In the genomic region with DNA sequence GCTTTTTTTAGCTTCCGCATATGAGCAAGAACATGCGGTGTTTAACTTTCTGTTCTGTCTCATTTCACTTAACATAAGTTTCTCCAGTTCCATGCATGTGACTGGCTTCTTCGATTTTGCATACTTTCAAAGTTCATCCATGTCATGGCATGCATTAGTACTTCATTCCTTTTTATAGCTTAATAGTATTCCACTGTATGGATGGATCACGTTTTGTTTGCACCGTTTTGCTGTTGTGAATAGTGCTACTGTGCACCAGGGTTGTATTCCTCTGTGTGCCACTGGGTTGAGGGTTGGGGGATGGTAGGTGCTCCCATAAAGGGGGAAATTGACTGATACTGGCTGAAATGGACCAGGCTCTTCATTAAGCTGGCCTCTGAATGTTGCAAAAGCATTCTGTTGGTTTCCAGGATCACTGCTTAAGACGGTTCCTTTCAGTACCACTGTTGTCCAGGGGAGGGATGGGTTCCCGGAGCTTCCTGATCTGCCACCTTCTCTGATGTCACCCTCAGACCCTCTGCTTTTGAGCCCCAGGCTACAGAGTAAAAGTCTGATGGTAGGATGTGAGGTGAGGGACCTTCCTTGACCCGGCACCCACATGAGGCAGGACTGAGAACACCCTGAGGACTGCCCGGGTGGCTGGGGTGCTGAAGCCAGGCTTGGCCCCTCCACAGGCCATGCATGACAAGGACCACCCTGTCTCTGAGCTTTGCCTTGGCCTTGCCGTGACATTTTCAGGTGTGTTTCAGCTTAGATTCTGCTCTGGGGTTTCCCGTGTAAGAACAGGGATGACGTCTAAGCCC, we compare ENCODE assay signal across 20 cellular contexts. TPM values are rescaled to one million over a fixed set of nuclear protein-coding genes. Genes with fewer than 3 reads are reported as not detected.
DNase-seq lines count a peak whose midpoint lies in the region; ATAC-seq, FAIRE-seq and TF ChIP-seq lines count a peak whose summit lies in the region.
"Had no signal": no experiment of that assay in that cellular context is flagged by ENCODE, and none has a peak within 500 bp of the region (broad histone marks: within the 10 kb centered on the region; RNA-seq: fewer than 3 reads in every experiment).

No MANE protein-coding gene starts in this region.

- H3K4me3 ChIP-seq in HEK293 (ENCODE audit: low read depth, low read length) (no peak overlapping the region), K562 (no peak overlapping the region), mesendoderm (ENCODE audit: low read length) (no peak overlapping the region), MM.1S (ENCODE audit: low read length) (no peak overlapping the region)

- no peak overlapping the region for H3K18ac ChIP-seq in mesendoderm (ENCODE audit: low read length)

- DNase-seq in K562 (ENCODE audit: extremely low read depth in 1 of 4, low spot score in 3 of 4) (peak in 2 of 4 experiments; percentile 51 to 56), mesendoderm (peak; percentile 33), A172 (ENCODE audit: low spot score) (no peak), MM.1S (no peak), anterior cingulate cortex (lab: John Stamatoyannopoulos, UW) (no peak)
- DNase-seq: CD8-positive, alpha-beta T cell; COR-L47; DMS153; DMS79 treated with DMSO at 0.1 percent for 48 hours; EL; HCEC 1CT; KG1 had no signal

- H3K4me2 ChIP-seq in K562 (ENCODE audit: insufficient read depth, low read length) (no peak overlapping the region), mesendoderm (ENCODE audit: low read length) (no peak overlapping the region), MM.1S (ENCODE audit: low read depth, low read length) (no peak overlapping the region)

- no peaks in the 10 kb centered on the region for H3K79me1 ChIP-seq in mesendoderm (ENCODE audit: low read length)

- ATAC-seq in K562 (no peak), HG03159 (IDR thresholded peaks at IDR 0.05; ENCODE audit: unreplicated experiment) (no peak)
- ATAC-seq: CD8-positive, alpha-beta T cell had no signal

- H3K23ac ChIP-seq in mesendoderm (ENCODE audit: low read length): no peak overlapping the region

- CTCF ChIA-PET in HEK293 (lab: Yijun Ruan, JAX) (interaction anchor here (1.2 to 1.9 kb wide), 3 partner anchors 9 to 139 kb away, joined by 3 to 7 read pairs (median 5); no protein-coding TSS in a partner anchor), K562 (lab: Yijun Ruan, JAX; ENCODE audit: low intra/inter-chr PET ratio) (no interaction called here)

- H4K20me1 ChIP-seq in K562 (replicated peaks; ENCODE audit: control insufficient read depth, insufficient read depth, low read length) (peaks cover 57% of the 10 kb centered on the region), MM.1S (ENCODE audit: insufficient read depth, low read length) (no peaks in the 10 kb centered on the region)

- H3K9me1 ChIP-seq in K562 (ENCODE audit: control insufficient read depth, insufficient read depth, low read length): peaks cover 8% of the 10 kb centered on the region

- H3K79me2 ChIP-seq in K562 (ENCODE audit: control insufficient read depth, insufficient read depth, low read length): no peaks in the 10 kb centered on the region
- no peaks in the 10 kb centered on the region for H3K79me2 ChIP-seq in mesendoderm (ENCODE audit: control insufficient read depth, insufficient read depth, low read length)
- no peaks in the 10 kb centered on the region for H3K79me2 ChIP-seq in MM.1S (ENCODE audit: low read length)

- H3K36me3 ChIP-seq in HEK293 (ENCODE audit: control insufficient read depth in 2 of 2, insufficient read depth in 1 of 2, low read length in 2 of 2): no peaks in the 10 kb centered on the region
- no peaks in the 10 kb centered on the region for H3K36me3 ChIP-seq in K562 (ENCODE audit: control insufficient read depth, insufficient read depth, low read length)
- H3K36me3 ChIP-seq in mesendoderm (ENCODE audit: control insufficient read depth, insufficient read depth, low read length): no peaks in the 10 kb centered on the region
- H3K36me3 ChIP-seq in MM.1S (replicated peaks; ENCODE audit: insufficient read depth, low read length): no peaks in the 10 kb centered on the region

- H3K27me3 ChIP-seq in K562 (ENCODE audit: control insufficient read depth in 2 of 2, insufficient read depth in 2 of 2, low read length in 2 of 2) (peaks cover 72 to 91% of the 10 kb centered on the region in 2 experiments), mesendoderm (ENCODE audit: insufficient read depth, low read length, poor library complexity) (peaks cover 9% of the 10 kb centered on the region), MM.1S (replicated peaks; ENCODE audit: insufficient read depth, low read length) (peaks cover 57% of the 10 kb centered on the region)

- no peak for TF ChIP-seq EP300 in K562 (IDR thresholded peaks at IDR 0.05; ENCODE audit: low read length)

- intact Hi-C loops in K562 (cut with micrococcal nuclease): loop anchor here (5.0 to 10.0 kb wide), 2 partner anchors 162 to 321 kb away; no protein-coding TSS in a partner anchor

- H4K5ac ChIP-seq in mesendoderm (ENCODE audit: low read length): no peak overlapping the region

- POLR2A ChIA-PET in HEK293 (lab: Yijun Ruan, JAX): interaction anchor here (0.6 kb wide), 1 partner anchor 86 kb away, joined by 3 read pairs; no protein-coding TSS in a partner anchor
- POLR2A ChIA-PET in K562 (lab: Yijun Ruan, JAX): interaction anchor here (0.6 to 1.8 kb wide), 9 partner anchors 11 to 1908 kb away, joined by 3 to 8 read pairs (median 3); a partner anchor contains a TSS

- TF ChIP-seq CTCF in HEK293 (tag by site-specific recombination; IDR thresholded peaks at IDR 0.05) (no peak), K562 (IDR thresholded peaks at IDR 0.05 in 2 of 3, conservative IDR thresholded peaks at IDR 0.05 in 1 of 3; ENCODE audit: insufficient read depth in 2 of 3, low read depth in 1 of 3, low read length in 3 of 3) (0 out of 6 replicates have a peak, but pooled peaks of 1 of the 3 experiments have one; percentile 23), MM.1S (IDR thresholded peaks at IDR 0.05; ENCODE audit: low read length) (no peak)

- no peak overlapping the region for H2AK5ac ChIP-seq in mesendoderm (ENCODE audit: low read length)

- no peak for FAIRE-seq in K562 (lab: Jason Lieb, UNC)
- FAIRE-seq: D721Med, G401.6, GM12892, GM19239, H1 had no signal

- H2AFZ ChIP-seq in K562 (ENCODE audit: low read depth, low read length) (no peak overlapping the region), MM.1S (ENCODE audit: low read length) (no peak overlapping the region)

- no peaks in the 10 kb centered on the region for H3F3A ChIP-seq in MM.1S (ENCODE audit: insufficient read depth, low read length)

- 10% methylated on average over 12 of the region's 12 CpGs for WGBS in K562 (ENCODE audit: insufficient coverage, low coverage, missing lambda C conversion rate)
- whole genome bisulfite sequencing in mesendoderm (ENCODE audit: extremely low coverage, insufficient coverage, low lambda C conversion rate): no CpG with 5 or more reads among the region's 12 CpGs

- no peak overlapping the region for H3K56ac ChIP-seq in mesendoderm (ENCODE audit: low read length)

- H3K9me2 ChIP-seq in MM.1S (replicated peaks; ENCODE audit: insufficient read depth, low read length): no peaks in the 10 kb centered on the region

- no peak overlapping the region for H2BK5ac ChIP-seq in mesendoderm (ENCODE audit: low read length)

- H3K4me1 ChIP-seq in HEK293 (ENCODE audit: control insufficient read depth, insufficient read depth, low read length): no peaks in the 10 kb centered on the region
- H3K4me1 ChIP-seq in K562 (replicated peaks in 1 of 2; ENCODE audit: control insufficient read depth in 2 of 2, insufficient read depth in 2 of 2, low read length in 2 of 2): peaks cover 8 to 39% of the 10 kb centered on the region in 2 experiments
- H3K4me1 ChIP-seq in mesendoderm (ENCODE audit: control insufficient read depth, low read depth, low read length): no peaks in the 10 kb centered on the region
- no peaks in the 10 kb centered on the region for H3K4me1 ChIP-seq in MM.1S (ENCODE audit: low read length)

- no peaks in the 10 kb centered on the region for H3K9me3 ChIP-seq in HEK293 (ENCODE audit: control insufficient read depth, insufficient read depth, low read depth, low read length)
- H3K9me3 ChIP-seq in K562 (replicated peaks; ENCODE audit: control insufficient read depth, insufficient read depth, low read depth, low read length): no peaks in the 10 kb centered on the region
- no peaks in the 10 kb centered on the region for H3K9me3 ChIP-seq in MM.1S (replicated peaks; ENCODE audit: insufficient read depth, low read length)

- in situ Hi-C loops in K562 (cut with MboI): no loop called here

- H3K9ac ChIP-seq in K562 (ENCODE audit: insufficient read depth in 1 of 2, low read depth in 2 of 2, low read length in 2 of 2) (no peak overlapping the region), mesendoderm (ENCODE audit: low read length) (no peak overlapping the region), MM.1S (ENCODE audit: low read length) (no peak overlapping the region)

- no peak for TF ChIP-seq RAD21 in K562 (CRISPR knock-in tag; conservative IDR thresholded peaks at IDR 0.05 in 1 of 2, IDR thresholded peaks at IDR 0.05 in 1 of 2)

- BruUV-seq in K562 (replicated peaks; lab: Mats Ljungman, UMichigan): no TSS peak

- no peak for TF ChIP-seq POLR2A in K562 (conservative IDR thresholded peaks at IDR 0.05)

- H4K8ac ChIP-seq in mesendoderm (ENCODE audit: low read depth, low read length): no peak overlapping the region

- no peak overlapping the region for H2BK120ac ChIP-seq in mesendoderm (ENCODE audit: low read depth, low read length)

- H3K27ac ChIP-seq in HEK293 (ENCODE audit: extremely low read depth, low read depth, low read length) (no peak overlapping the region), K562 (ENCODE audit: extremely low read depth, low read depth, low read length) (no peak overlapping the region), mesendoderm (ENCODE audit: low read depth, low read length) (no peak overlapping the region), MM.1S (ENCODE audit: low read length) (no peak overlapping the region)

- no peak overlapping the region for H3K4ac ChIP-seq in mesendoderm (ENCODE audit: low read depth, low read length)

- H2BK15ac ChIP-seq in mesendoderm (replicated peaks; ENCODE audit: low read depth): no peak overlapping the region

RNA-seq across cellular contexts. Expression of a gene that starts 24.4 kb away (rescaled TPM):
- 5.8 and 25.8 TPM in 2 replicates for total RNA-seq in K562 (2011; cell fraction: chromatin; rRNA removed; ENCODE audit: low replicate concordance)
- total RNA-seq in K562 (2011; cell fraction: nucleolus; rRNA removed): 37.9 and 39.6 TPM in 2 replicates
- 19.9 and 28.5 TPM in 2 replicates for total RNA-seq in K562 (2011; cell fraction: nucleoplasm; rRNA removed)
- 151 and 163 TPM in 2 replicates for total RNA-seq in K562 (2014; rRNA removed)
- 14.1 and 20.0 TPM in 2 replicates for total RNA-seq in K562 (2014; rRNA removed; fragmentation: Illumina TruSeq; extraction: Trizol)
- total RNA-seq in K562 (2015; rRNA removed; fragmentation: Illumina TruSeq; extraction: Trizol): 78.1 and 78.6 TPM in 2 replicates
- 95.3 and 101 TPM in 2 replicates for total RNA-seq in K562 (2021)
- 51.0 and 88.0 TPM in 2 replicates for polyA plus RNA-seq in K562 (2011; rRNA removed)
- polyA plus RNA-seq in K562 (2011; cell fraction: cytosol; rRNA removed): 116 and 204 TPM in 2 replicates
- 72.9 and 95.1 TPM in 2 replicates for polyA plus RNA-seq in K562 (2011; cell fraction: nucleus; rRNA removed)
- 80.6 and 161 TPM in 2 replicates for polyA plus RNA-seq in K562 (2012)
- polyA plus RNA-seq in K562 (2014; fragmentation: Illumina TruSeq; extraction: Trizol): 40.4 and 66.5 TPM in 2 replicates
- polyA plus RNA-seq in K562 (2014; fragmentation: Nextera tagmentation; extraction: Ambion mirVana): 1 to 10 TPM; 3.6 to 8.1 TPM
- polyA plus RNA-seq in K562 (2014; rRNA removed): 113 and 117 TPM in 2 replicates
- 14.8 and 17.4 TPM in 2 replicates for polyA minus RNA-seq in K562 (2011; rRNA and poly(A)+ RNA removed)
- polyA minus RNA-seq in K562 (2011; cell fraction: cytosol; rRNA and poly(A)+ RNA removed): 35.4 and 39.9 TPM in 2 replicates
- polyA minus RNA-seq in K562 (2011; cell fraction: nucleus; rRNA and poly(A)+ RNA removed): 29.2 and 43.1 TPM in 2 replicates
- polyA plus RNA-seq in mesendoderm (2013, experiment 1 of 2): 27.2 TPM
- 27.9 TPM for polyA plus RNA-seq in mesendoderm (2013, experiment 2 of 2)
- total RNA-seq in A172 (2014; rRNA removed; shearing (Covaris generic)): 43.7 and 48.2 TPM in 2 replicates

RNA-seq across cellular contexts. Expression of a gene that starts 27.3 kb away (rescaled TPM):
- total RNA-seq in K562 (2011; cell fraction: chromatin; rRNA removed; ENCODE audit: low replicate concordance): 0.62 and 4.8 TPM in 2 replicates
- total RNA-seq in K562 (2011; cell fraction: nucleolus; rRNA removed): 7.4 and 9.8 TPM in 2 replicates
- 3.2 and 3.7 TPM in 2 replicates for total RNA-seq in K562 (2011; cell fraction: nucleoplasm; rRNA removed)
- total RNA-seq in K562 (2014; rRNA removed) (1.5 and 2.3 TPM in 2 replicates), K562 (2014; rRNA removed; fragmentation: Illumina TruSeq; extraction: Trizol) (not detected in 2 replicates), K562 (2015; rRNA removed; fragmentation: Illumina TruSeq; extraction: Trizol) (0.41 and 0.43 TPM in 2 replicates), K562 (2021) (2.8 and 3.0 TPM in 2 replicates)
- polyA plus RNA-seq in K562 (2011; rRNA removed) (1.3 and 4.4 TPM in 2 replicates), K562 (2014; fragmentation: Illumina TruSeq; extraction: Trizol) (0.46 TPM in 1 of 2 replicates, not detected in the other), K562 (2014; fragmentation: Nextera tagmentation; extraction: Ambion mirVana) (under 1 TPM in 1 of 2 experiments, not detected in 1; 0.04 TPM), K562 (2014; rRNA removed) (1.2 and 2.3 TPM in 2 replicates)
- polyA plus RNA-seq in K562 (2011; cell fraction: cytosol; rRNA removed): 5.9 and 9.9 TPM in 2 replicates
- 2.9 and 3.5 TPM in 2 replicates for polyA plus RNA-seq in K562 (2011; cell fraction: nucleus; rRNA removed)
- polyA plus RNA-seq in K562 (2012): 2.9 and 4.6 TPM in 2 replicates
- 1.0 and 1.5 TPM in 2 replicates for polyA minus RNA-seq in K562 (2011; rRNA and poly(A)+ RNA removed)
- 5.1 and 13.6 TPM in 2 replicates for polyA minus RNA-seq in K562 (2011; cell fraction: cytosol; rRNA and poly(A)+ RNA removed)
- polyA minus RNA-seq in K562 (2011; cell fraction: nucleus; rRNA and poly(A)+ RNA removed): 0.40 and 1.3 TPM in 2 replicates
- polyA plus RNA-seq in mesendoderm (2013, experiment 1 of 2): 17.3 TPM
- 17.0 TPM for polyA plus RNA-seq in mesendoderm (2013, experiment 2 of 2)
- 10.9 and 15.6 TPM in 2 replicates for total RNA-seq in A172 (2014; rRNA removed; shearing (Covaris generic))
- polyA plus RNA-seq: CD14-positive monocyte had no signal
